Comparison of ENCODE assay signal across 16 cellular contexts in the genomic region with DNA sequence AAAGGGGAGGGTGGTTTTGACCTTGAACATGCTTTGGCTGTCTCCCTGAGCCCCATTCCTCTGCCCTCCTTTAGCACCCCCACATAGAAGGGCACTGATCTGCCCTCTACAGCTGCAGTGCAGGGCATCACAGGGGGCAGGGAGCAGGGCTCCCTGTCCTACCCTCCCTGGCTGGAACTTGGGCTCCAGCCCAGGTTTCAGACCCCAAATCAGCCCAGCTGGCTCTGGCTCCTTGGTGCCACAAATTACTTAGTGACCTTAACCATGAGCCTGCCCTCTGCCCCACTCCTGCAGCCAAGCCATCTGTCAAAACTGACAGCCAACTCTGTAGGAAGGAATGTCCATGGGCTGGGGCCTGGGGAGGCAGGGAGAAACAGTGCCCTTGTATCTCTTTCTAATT.
DNase-seq lines count a peak whose midpoint lies in the region; ATAC-seq and TF ChIP-seq lines count a peak whose summit lies in the region.
"Had no signal": no experiment of that assay in that cellular context is flagged by ENCODE, and none has a peak within 500 bp of the region (broad histone marks: within the 10 kb centered on the region; RNA-seq: fewer than 3 reads in every experiment).

No MANE protein-coding gene starts in this region.

- H3K4me1 Mint-ChIP-seq in CD14-positive monocyte, result no peaks in the 10 kb centered on the region

- H3K4me3 ChIP-seq in heart left ventricle (no peak overlapping the region), SJCRH30 (no peak overlapping the region)
- H3K4me3 ChIP-seq: SJSA1 had no signal

- no peak overlapping the region for H3K4me3 Mint-ChIP-seq in CD14-positive monocyte

- no peak for TF ChIP-seq POLR2A in heart left ventricle (IDR thresholded peaks at IDR 0.05)

- H3K4me1 ChIP-seq in heart left ventricle, result peaks cover 0 to 22% (median 8%) of the 10 kb centered on the region in 12 donors
- H3K4me1 ChIP-seq in SJCRH30, result no peaks in the 10 kb centered on the region
- H3K4me1 ChIP-seq: SJSA1 had no signal

- H3K27ac ChIP-seq in heart left ventricle (peak overlapping the region; percentile 23 to 94 (median 80)), SJCRH30 (no peak overlapping the region)
- H3K27ac ChIP-seq: SJSA1 had no signal

- in situ Hi-C loops in G401 (cut with HindIII; ENCODE audit: low sequenced_read_pairs), result no loop called here

- no peaks in the 10 kb centered on the region for H3K36me3 ChIP-seq in heart left ventricle
- H3K36me3 ChIP-seq in SJCRH30, result no peaks in the 10 kb centered on the region
- H3K36me3 ChIP-seq: SJSA1 had no signal

- H3K27me3 Mint-ChIP-seq in CD14-positive monocyte (ENCODE audit: low read depth in 3 of 3), result peaks cover 0 to 4% (median 0%) of the 10 kb centered on the region in 3 donors

- H3K36me3 Mint-ChIP-seq in CD14-positive monocyte, result no peaks in the 10 kb centered on the region

- peak; percentile 78 for DNase-seq in G401 (ENCODE audit: low spot score)
- DNase-seq in cerebellar cortex (ENCODE audit: low spot score), result peak; percentile 73
- peak; percentile 69 to 87 (median 74) for DNase-seq in heart left ventricle
- peak; percentile 55 for DNase-seq in mesenteric fat pad (ENCODE audit: low spot score)
- no peak for DNase-seq in NCI-H1436 (lab: John Stamatoyannopoulos, UW)
- DNase-seq in CD14-positive monocyte (ENCODE audit: low spot score), result no peak
- no peak for DNase-seq in SJCRH30
- DNase-seq: DMS153, KG1, NCI-H146, NCI-H2081, NCI-H526, OCI-M1 had no signal

- intact Hi-C loops in heart left ventricle (cut with DNase I) (loop anchor here in 4 of 10 donors (5.0 to 10.0 kb wide), 3 partner anchors 59 to 101 kb away; a partner anchor contains a TSS), CD14-positive monocyte (cut with micrococcal nuclease) (no loop called here)

- H3K9me3 Mint-ChIP-seq in CD14-positive monocyte, result peaks cover 1 to 23% (median 8%) of the 10 kb centered on the region in 7 donors

- no peak overlapping the region for H3K27ac Mint-ChIP-seq in CD14-positive monocyte

- TF ChIP-seq CTCF in heart left ventricle (IDR thresholded peaks at IDR 0.05), result peak in 1 of 12 donors; percentile 5
- TF ChIP-seq CTCF in CD14-positive monocyte (IDR thresholded peaks at IDR 0.05), result no peak

- H3K27me3 ChIP-seq in heart left ventricle, result no peaks in the 10 kb centered on the region
- no peaks in the 10 kb centered on the region for H3K27me3 ChIP-seq in SJCRH30
- H3K27me3 ChIP-seq: SJSA1 had no signal

- H3K9me3 ChIP-seq in heart left ventricle (peaks cover 0 to 12% (median 0%) of the 10 kb centered on the region in 12 donors), SJCRH30 (replicated peaks) (no peaks in the 10 kb centered on the region)
- H3K9me3 ChIP-seq: SJSA1 had no signal

- ATAC-seq in heart left ventricle, result peak; percentile 88 to 95 (median 91)
- ATAC-seq in HG03159 (IDR thresholded peaks at IDR 0.05; ENCODE audit: unreplicated experiment), result no peak
- ATAC-seq: HepG2 had no signal

Comparison
In these comparisons a context has a peak if more than half of its experiments do, and no peak if none do; other contexts are left out.
1. DNase-seq: peak in G401 (single experiment), cerebellar cortex (single experiment), heart left ventricle (5 of 5) and mesenteric fat pad (single experiment); none in NCI-H1436 (single experiment), CD14-positive monocyte (single experiment) and SJCRH30 (0 of 2).